ENCODE assay signal across 15 cellular contexts in the genomic region with DNA sequence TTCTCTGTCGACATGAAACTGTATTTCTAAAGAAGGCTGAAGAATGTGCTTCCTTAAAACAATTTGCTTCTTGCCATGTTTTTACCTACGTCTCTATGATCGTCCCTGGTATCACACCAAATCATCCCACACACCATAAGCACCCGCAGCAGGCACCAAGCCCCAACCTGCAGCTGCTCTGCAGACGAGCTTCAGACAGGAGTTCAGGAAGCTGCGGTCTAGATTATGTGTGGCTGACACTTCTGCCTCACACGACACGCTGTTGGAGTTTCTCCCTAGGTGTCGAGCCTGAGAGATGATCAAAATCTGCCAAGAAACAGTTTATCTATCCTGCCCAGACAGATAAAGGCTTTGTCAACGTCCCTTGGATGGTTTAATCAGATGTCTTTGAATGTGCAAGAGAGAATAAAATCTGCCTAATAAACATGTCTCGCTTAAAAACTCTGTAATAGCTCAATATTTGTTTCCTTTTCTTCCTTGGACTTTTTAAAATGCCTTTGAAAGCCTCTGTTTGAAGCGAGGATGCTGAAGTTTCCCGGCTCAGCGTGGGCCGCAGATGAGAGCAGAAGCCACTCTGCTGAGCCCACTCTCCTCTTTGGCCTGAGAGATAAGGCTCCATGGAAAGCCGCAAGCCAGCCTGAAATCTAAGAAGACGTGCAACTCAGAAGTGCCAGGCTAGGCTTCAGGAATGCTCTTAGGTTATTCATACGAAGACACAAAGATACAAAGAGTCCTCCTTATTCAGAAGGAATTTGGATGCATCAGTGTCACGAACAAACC.
DNase-seq lines count a peak whose midpoint lies in the region; ATAC-seq and TF ChIP-seq lines count a peak whose summit lies in the region.
"Had no signal": no experiment of that assay in that cellular context is flagged by ENCODE, and none has a peak within 500 bp of the region (broad histone marks: within the 10 kb centered on the region; RNA-seq: fewer than 3 reads in every experiment).

No MANE protein-coding gene starts in this region.

- H3K4me3 Mint-ChIP-seq in stimulated activated naive CD8-positive, alpha-beta T cell treated with anti-CD3 and anti-CD28 coated beads, Interleukin-15, amount 100 ng/mL, for 72 hours, result peak overlapping the region in 1 of 2 donors; percentile 50

- ATAC-seq in activated naive CD4-positive, alpha-beta T cell treated with anti-CD3 and anti-CD28 coated beads, Interleukin-2, amount 50 U/mL, for 72 hours, result peak; percentile 71 to 93
- ATAC-seq in stimulated activated naive CD8-positive, alpha-beta T cell treated with anti-CD3 and anti-CD28 coated beads, Interleukin-15, amount 100 ng/mL, for 72 hours, result peak; percentile 61
- ATAC-seq in HG03432 (IDR thresholded peaks at IDR 0.05; ENCODE audit: unreplicated experiment), result no peak
- ATAC-seq: gastroesophageal sphincter, Panc1 had no signal

- TF ChIP-seq POLR2A in NB4 (IDR thresholded peaks at IDR 0.05; ENCODE audit: extremely low read depth, insufficient read length), result no peak

- peak in 1 of 2 donors; percentile 14 for DNase-seq in activated naive CD4-positive, alpha-beta T cell treated with anti-CD3 and anti-CD28 coated beads, Interleukin-2, amount 50 U/mL, for 72 hours (ENCODE audit: low spot score in 2 of 2)
- no peak for DNase-seq in activated naive CD4-positive, alpha-beta T cell treated with Interleukin-2 at 50 U/mL for 16 hours
- peak; percentile 91 for DNase-seq in NB4 (ENCODE audit: low read depth)
- peak; percentile 2 for DNase-seq in activated effector memory CD4-positive, alpha-beta T cell treated with Interleukin-2 at 50 U/mL for 16 hours
- DNase-seq in stimulated activated naive CD8-positive, alpha-beta T cell treated with anti-CD3 and anti-CD28 coated beads, Interleukin-15, amount 100 ng/mL, for 72 hours, result no peak
- DNase-seq in NCI-H526 treated with DMSO at 0.1 percent for 48 hours (lab: John Stamatoyannopoulos, UW), result no peak
- DNase-seq in foreskin fibroblast, result no peak
- DNase-seq: DMS153, mesenchymal stem cell, NCI-H1930, NCI-H526, occipital lobe had no signal

- H3K4me3 ChIP-seq in NB4 (ENCODE audit: low read depth, low read length) (peak overlapping the region; percentile 35), foreskin fibroblast (ENCODE audit: low read depth in 1 of 2, low read length in 2 of 2) (no peak overlapping the region)
- H3K4me3 ChIP-seq: gastroesophageal sphincter had no signal

- H3K9me3 Mint-ChIP-seq in activated naive CD4-positive, alpha-beta T cell treated with anti-CD3 and anti-CD28 coated beads, Interleukin-2, amount 50 U/mL, for 72 hours, result no peaks in the 10 kb centered on the region
- no peaks in the 10 kb centered on the region for H3K9me3 Mint-ChIP-seq in stimulated activated naive CD8-positive, alpha-beta T cell treated with anti-CD3 and anti-CD28 coated beads, Interleukin-15, amount 100 ng/mL, for 72 hours

- peaks cover 23% of the 10 kb centered on the region for H3K27me3 Mint-ChIP-seq in stimulated activated naive CD8-positive, alpha-beta T cell treated with anti-CD3 and anti-CD28 coated beads, Interleukin-15, amount 100 ng/mL, for 72 hours

- no peak overlapping the region for H3K27ac Mint-ChIP-seq in activated naive CD4-positive, alpha-beta T cell treated with anti-CD3 and anti-CD28 coated beads, Interleukin-2, amount 50 U/mL, for 72 hours
- H3K27ac Mint-ChIP-seq in stimulated activated naive CD8-positive, alpha-beta T cell treated with anti-CD3 and anti-CD28 coated beads, Interleukin-15, amount 100 ng/mL, for 72 hours, result no peak overlapping the region

- peaks cover 8% of the 10 kb centered on the region for H3K4me1 Mint-ChIP-seq in stimulated activated naive CD8-positive, alpha-beta T cell treated with anti-CD3 and anti-CD28 coated beads, Interleukin-15, amount 100 ng/mL, for 72 hours

- no peak for TF ChIP-seq CTCF in NB4 (IDR thresholded peaks at IDR 0.05; ENCODE audit: low read depth, low read length)
- no peak for TF ChIP-seq CTCF in foreskin fibroblast (IDR thresholded peaks at IDR 0.05; ENCODE audit: low read depth, low read length)

- H3K36me3 Mint-ChIP-seq in activated naive CD4-positive, alpha-beta T cell treated with anti-CD3 and anti-CD28 coated beads, Interleukin-2, amount 50 U/mL, for 72 hours, result no peaks in the 10 kb centered on the region

Comparison
In these comparisons a context has a peak if more than half of its experiments do, and no peak if none do; other contexts are left out.
1. DNase-seq: peak in NB4 (single experiment) and activated effector memory CD4-positive, alpha-beta T cell treated with Interleukin-2 at 50 U/mL for 16 hours (single experiment); none in activated naive CD4-positive, alpha-beta T cell treated with Interleukin-2 at 50 U/mL for 16 hours (single experiment), stimulated activated naive CD8-positive, alpha-beta T cell treated with anti-CD3 and anti-CD28 coated beads, Interleukin-15, amount 100 ng/mL, for 72 hours (0 of 2), NCI-H526 treated with DMSO at 0.1 percent for 48 hours (single experiment) and foreskin fibroblast (0 of 2).